In the genomic region with DNA sequence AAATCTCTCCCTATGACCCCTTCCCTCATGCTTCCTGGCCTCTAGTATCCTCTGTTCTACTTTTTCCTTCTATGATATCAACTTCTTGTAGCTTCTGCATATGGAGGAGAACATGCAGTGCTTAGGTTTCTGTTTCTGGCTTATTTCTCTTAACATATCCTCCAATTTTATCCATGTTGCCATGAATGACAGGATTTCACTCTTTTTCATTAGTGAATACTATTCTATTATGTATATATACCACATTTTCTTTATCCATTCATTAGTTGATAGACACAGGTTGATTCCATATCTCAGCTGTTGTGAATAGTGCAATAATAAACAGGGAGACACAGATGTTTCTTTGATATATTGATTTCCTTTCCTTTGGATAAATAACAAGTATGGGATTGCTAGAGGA, we compare ENCODE assay signal across 35 cellular contexts.
"Had no signal": no experiment of that assay in that cellular context is flagged by ENCODE, and none has a peak within 500 bp of the region (broad histone marks: within the 10 kb centered on the region; RNA-seq: fewer than 3 reads in every experiment).

No MANE protein-coding gene starts in this region.

- H3K4me2 ChIP-seq: KMS-11 had no signal

- DNase-seq: Karpas-422, Kasumi-1, KG1, MG63, MM.1S, MV-4-11, NCI-H1048, NCI-H1092, NCI-H1092 treated with DMSO at 0.1 percent for 48 hours, NCI-H1105, NCI-H1105 treated with DMSO at 0.1 percent for 48 hours, NCI-H1417, NCI-H1417 treated with DMSO at 0.1 percent for 48 hours, NCI-H1436, NCI-H1436 treated with DMSO at 0.1 percent for 48 hours, NCI-H146, NCI-H1694, NCI-H1694 treated with DMSO at 0.1 percent for 48 hours, NCI-H187, NCI-H187 treated with DMSO at 0.1 percent for 48 hours, NCI-H1930, NCI-H2029, NCI-H2029 treated with DMSO at 0.1 percent for 48 hours, NCI-H2081, NCI-H2081 treated with DMSO at 0.1 percent for 48 hours, NCI-H2107, NCI-H2171, NCI-H2171 treated with DMSO at 0.1 percent for 48 hours, NCI-H2227 treated with DMSO at 0.1 percent for 48 hours, NCI-H226, NCI-H345, NCI-H446, NCI-H446 treated with DMSO at 0.1 percent for 48 hours, NCI-H510A had no signal

- H3K27ac ChIP-seq: KMS-11 had no signal

- H3K4me3 ChIP-seq: MG63 had no signal

- H3K36me3 ChIP-seq: MG63 had no signal

- H3K9ac ChIP-seq: KMS-11 had no signal

- H3K27me3 ChIP-seq: MG63 had no signal
